8 cellular contexts compared by ENCODE assay signal in genomic region chr6:138404666-138405337, GRCh38. TPM values are rescaled to one million over a fixed set of nuclear protein-coding genes. Genes with fewer than 3 reads are reported as not detected.
DNase-seq lines count a peak whose midpoint lies in the region; TF ChIP-seq lines count a peak whose summit lies in the region.

No MANE protein-coding gene starts in this region.

- peaks cover 7 to 8% of the 10 kb centered on the region in 2 donors for H3K36me3 ChIP-seq in prostate gland

- peak; percentile 6 for TF ChIP-seq POLR2A in prostate gland (IDR thresholded peaks at IDR 0.05)

- 5% methylated on average over 20 of the region's 35 CpGs for WGBS in prostate gland

- H3K4me1 ChIP-seq in prostate gland (replicated peaks) = peaks cover 2% of the 10 kb centered on the region

- H3K27me3 ChIP-seq in prostate gland (replicated peaks; ENCODE audit: insufficient read depth) = no peaks in the 10 kb centered on the region

- H3K9me3 ChIP-seq in prostate gland = no peaks in the 10 kb centered on the region

- intact Hi-C loops in prostate gland (cut with DNase I) = loop anchor here (10.0 kb wide), 1 partner anchor 290 kb away; no protein-coding TSS in a partner anchor

- H3K4me3 ChIP-seq in GM08714 (ENCODE audit: low read length) (peak overlapping the region; percentile 54), prostate gland (peak overlapping the region; percentile 75 to 94)

- no peak for TF ChIP-seq CTCF in prostate gland (IDR thresholded peaks at IDR 0.05)

- in situ Hi-C loops in KBM-7 (cut with MboI; ENCODE audit: low pct_unique_long_range_greater_than_20kb, low sequenced_read_pairs) = no loop called here

- peak overlapping the region; percentile 96 to 99 for H3K27ac ChIP-seq in prostate gland

- DNase-seq in KBM-7 = peak; percentile 48
- peak; percentile 72 for DNase-seq in activated effector memory CD4-positive, alpha-beta T cell treated with anti-CD3 and anti-CD28 coated beads, Interleukin-2, amount 50 U/mL, for 16 hours
- peak; percentile 20 for DNase-seq in glomerular visceral epithelial cell (ENCODE audit: extremely low spot score)
- peak; percentile 28 for DNase-seq in prostate gland (ENCODE audit: low spot score)
- no peak for DNase-seq in activated gamma-delta T cell treated with Interleukin-2 at 50 U/mL for 16 hours
- no peak for DNase-seq in NCI-H226
- no peak for DNase-seq in hepatic stellate cell (ENCODE audit: low spot score)

RNA-seq across cellular contexts. Expression of gene HEBP2, which starts 0.8 kb away (rescaled TPM):
- 100 to 1,000 TPM in 1 of 2 donors, 10 to 100 TPM in 1; 95.4 to 187 TPM for total RNA-seq in prostate gland

RNA-seq across cellular contexts. Expression of gene SMIM28, which starts 27.1 kb away (rescaled TPM):
- not detected for total RNA-seq in prostate gland

Comparison
In these comparisons a context has a peak if more than half of its experiments do, and no peak if none do; other contexts are left out.
1. DNase-seq: peak in KBM-7 (single experiment), activated effector memory CD4-positive, alpha-beta T cell treated with anti-CD3 and anti-CD28 coated beads, Interleukin-2, amount 50 U/mL, for 16 hours (single experiment), glomerular visceral epithelial cell (single experiment) and prostate gland (single experiment); none in activated gamma-delta T cell treated with Interleukin-2 at 50 U/mL for 16 hours (single experiment), NCI-H226 (single experiment) and hepatic stellate cell (single experiment).